ENCODE assay signal across 10 cellular contexts in genomic region chr5:96781031-96781733, GRCh38. TPM values are rescaled to one million over a fixed set of nuclear protein-coding genes. Genes with fewer than 3 reads are reported as not detected.
DNase-seq lines count a peak whose midpoint lies in the region; ATAC-seq and TF ChIP-seq lines count a peak whose summit lies in the region.
"Had no signal": no experiment of that assay in that cellular context is flagged by ENCODE, and none has a peak within 500 bp of the region (broad histone marks: within the 10 kb centered on the region; RNA-seq: fewer than 3 reads in every experiment).

No MANE protein-coding gene starts in this region.

- no peak overlapping the region for H3K4me3 Mint-ChIP-seq in CD4-positive, alpha-beta T cell
- no peak overlapping the region for H3K4me3 Mint-ChIP-seq in endodermal cell
- H3K4me3 Mint-ChIP-seq: IgD-negative memory B cell had no signal

- peaks cover 98% of the 10 kb centered on the region for H3K36me3 Mint-ChIP-seq in CD4-positive, alpha-beta T cell (ENCODE audit: low read depth)
- peaks cover 33% of the 10 kb centered on the region for H3K36me3 Mint-ChIP-seq in endodermal cell (ENCODE audit: low read depth)

- H2AFZ ChIP-seq in mammary epithelial cell (ENCODE audit: low read depth, low read length): no peak overlapping the region

- H3K79me2 ChIP-seq in mammary epithelial cell (ENCODE audit: insufficient read depth, low read length): no peaks in the 10 kb centered on the region

- H3K9me3 Mint-ChIP-seq in CD4-positive, alpha-beta T cell: no peaks in the 10 kb centered on the region
- H3K9me3 Mint-ChIP-seq in endodermal cell: no peaks in the 10 kb centered on the region
- H3K9me3 Mint-ChIP-seq: IgD-negative memory B cell had no signal

- no peaks in the 10 kb centered on the region for H3K4me1 Mint-ChIP-seq in CD4-positive, alpha-beta T cell (ENCODE audit: low read depth)
- no peaks in the 10 kb centered on the region for H3K4me1 Mint-ChIP-seq in endodermal cell

- H3K9ac ChIP-seq in mammary epithelial cell (ENCODE audit: insufficient read depth, low read length): no peak overlapping the region
- no peak overlapping the region for H3K9ac ChIP-seq in endodermal cell (ENCODE audit: extremely low read depth, low read length, poor library complexity, severe bottlenecking)

- no peaks in the 10 kb centered on the region for H3K27me3 ChIP-seq in CD4-positive, alpha-beta T cell (ENCODE audit: control insufficient read depth, insufficient read depth, low read length)
- H3K27me3 ChIP-seq in mammary epithelial cell (ENCODE audit: insufficient read depth, low read length): no peaks in the 10 kb centered on the region
- H3K27me3 ChIP-seq in muscle layer of duodenum (ENCODE audit: low read depth, low read length): no peaks in the 10 kb centered on the region
- H3K27me3 ChIP-seq in endodermal cell (ENCODE audit: control insufficient read depth, insufficient read depth, low read length, poor library complexity, severe bottlenecking): no peaks in the 10 kb centered on the region

- 44% methylated on average over 1 of the region's 1 CpG for WGBS in mammary epithelial cell (ENCODE audit: low coverage, missing lambda C conversion rate)
- 91% methylated on average over 1 of the region's 1 CpG; no CpG with 5 or more reads in 1 of the 2 experiments for WGBS in endodermal cell (ENCODE audit: insufficient coverage in 1 of 2, insufficient read length in 1 of 2), 2 experiments

- DNase-seq in CD4-positive, alpha-beta T cell: no peak
- DNase-seq in M059J (ENCODE audit: low read depth) (peak; percentile 89), mammary epithelial cell (peak; percentile 74), coronary artery (ENCODE audit: low spot score) (no peak), endodermal cell (no peak)
- DNase-seq: DMS79 treated with DMSO at 0.1 percent for 48 hours had no signal

- POLR2A ChIA-PET in CD4-positive, alpha-beta T cell (lab: Charles Lee): interaction anchor here (0.6 to 1.1 kb wide), 3 partner anchors 11 to 194 kb away, joined by 3 read pairs; no protein-coding TSS in a partner anchor

- peak overlapping the region; percentile 15 for H3K4me2 ChIP-seq in mammary epithelial cell (ENCODE audit: insufficient read depth, low read depth, low read length)

- dilution Hi-C loops in mammary epithelial cell (cut with HindIII; ENCODE audit: low sequenced_read_pairs): no loop called here

- ATAC-seq in CD4-positive, alpha-beta T cell (ENCODE audit: poor library complexity): no peak
- ATAC-seq in GM19463 (IDR thresholded peaks at IDR 0.05; ENCODE audit: unreplicated experiment) (no peak), GM21576 (IDR thresholded peaks at IDR 0.05; ENCODE audit: unreplicated experiment) (no peak)

- H3K27ac ChIP-seq in CD4-positive, alpha-beta T cell (ENCODE audit: low read depth, low read length): no peak overlapping the region
- H3K27ac ChIP-seq in mammary epithelial cell (ENCODE audit: insufficient read depth, low read depth, low read length) (peak overlapping the region; percentile 59), muscle layer of duodenum (ENCODE audit: low read length) (peak overlapping the region; percentile 34), coronary artery (peak overlapping the region in 1 of 2 donors; percentile 68), endodermal cell (ENCODE audit: low read depth, low read length) (no peak overlapping the region)

- H3K36me3 ChIP-seq in mammary epithelial cell (ENCODE audit: insufficient read depth, low read length): peaks cover 17% of the 10 kb centered on the region
- H3K36me3 ChIP-seq in muscle layer of duodenum (ENCODE audit: control insufficient read depth in 1 of 2, insufficient read depth in 2 of 2, low read length in 2 of 2): peaks cover 47 to 62% of the 10 kb centered on the region in 2 donors
- H3K36me3 ChIP-seq in endodermal cell (ENCODE audit: control insufficient read depth, insufficient read depth, low read length): peaks cover 32% of the 10 kb centered on the region

- H3K4me3 ChIP-seq in mammary epithelial cell (replicated peaks in 1 of 3; ENCODE audit: insufficient read depth in 1 of 3, low read depth in 2 of 3, low read length in 3 of 3) (no peak overlapping the region), muscle layer of duodenum (ENCODE audit: low read depth in 1 of 2, low read length in 2 of 2) (no peak overlapping the region), coronary artery (no peak overlapping the region), endodermal cell (ENCODE audit: low read length) (no peak overlapping the region)

- in situ Hi-C loops in mammary epithelial cell (cut with MboI; ENCODE audit: low sequenced_read_pairs in 2 of 2): no loop called here

- no TSS peak for BruUV-seq in mammary epithelial cell (replicated peaks; lab: Mats Ljungman, UMichigan)

- no peaks in the 10 kb centered on the region for H3K9me3 ChIP-seq in CD4-positive, alpha-beta T cell (ENCODE audit: control insufficient read depth, low read length)
- H3K9me3 ChIP-seq in mammary epithelial cell (replicated peaks; ENCODE audit: insufficient read depth, low read length): no peaks in the 10 kb centered on the region
- no peaks in the 10 kb centered on the region for H3K9me3 ChIP-seq in muscle layer of duodenum (ENCODE audit: control insufficient read depth in 1 of 2, low read length in 2 of 2)
- no peaks in the 10 kb centered on the region for H3K9me3 ChIP-seq in endodermal cell (ENCODE audit: control insufficient read depth, low read length)

- H3K4me1 ChIP-seq in mammary epithelial cell (ENCODE audit: insufficient read depth, low read length) (peaks cover 21% of the 10 kb centered on the region), muscle layer of duodenum (ENCODE audit: control insufficient read depth in 1 of 2, insufficient read depth in 2 of 2, low read length in 2 of 2) (peaks cover 5 to 18% of the 10 kb centered on the region in 2 donors), endodermal cell (ENCODE audit: control insufficient read depth, insufficient read depth, low read length) (no peaks in the 10 kb centered on the region)

- no peaks in the 10 kb centered on the region for H4K20me1 ChIP-seq in mammary epithelial cell (ENCODE audit: insufficient read depth, low read length)

- CTCF ChIA-PET in CD4-positive, alpha-beta T cell (lab: Charles Lee): interaction anchor here (0.6 kb wide), 1 partner anchor 18 kb away, joined by 3 read pairs; no protein-coding TSS in a partner anchor
- CTCF ChIA-PET in mammary epithelial cell (lab: Charles Lee; ENCODE audit: low non-redundant PET): interaction anchor here (0.6 to 0.7 kb wide), 2 partner anchors 362 to 436 kb away, joined by 3 to 6 read pairs; no protein-coding TSS in a partner anchor

- TF ChIP-seq CTCF in CD4-positive, alpha-beta T cell (IDR thresholded peaks at IDR 0.05): no peak
- TF ChIP-seq CTCF in mammary epithelial cell (conservative IDR thresholded peaks at IDR 0.05 in 1 of 2, IDR thresholded peaks at IDR 0.05 in 1 of 2; ENCODE audit: extremely low read depth in 1 of 2, insufficient read depth in 1 of 2, low read depth in 1 of 2, low read length in 2 of 2) (no peak), coronary artery (IDR thresholded peaks at IDR 0.05) (no peak), endodermal cell (conservative IDR thresholded peaks at IDR 0.05) (no peak)

- H3K27me3 Mint-ChIP-seq in CD4-positive, alpha-beta T cell: no peaks in the 10 kb centered on the region
- no peaks in the 10 kb centered on the region for H3K27me3 Mint-ChIP-seq in endodermal cell (ENCODE audit: insufficient read depth)
- H3K27me3 Mint-ChIP-seq: IgD-negative memory B cell had no signal

- intact Hi-C loops in CD4-positive, alpha-beta T cell (cut with DNase I, micrococcal nuclease): no loop called here
- intact Hi-C loops in mammary epithelial cell (cut with micrococcal nuclease): loop anchor here (2.0 kb wide), 1 partner anchor 42 kb away; no protein-coding TSS in a partner anchor

- H3K27ac Mint-ChIP-seq in CD4-positive, alpha-beta T cell: peak overlapping the region; percentile 66
- H3K27ac Mint-ChIP-seq in endodermal cell: no peak overlapping the region

RNA-seq across cellular contexts. Expression of gene ERAP1, which starts 26.6 kb away (rescaled TPM):
- 10 to 100 TPM; 45.0 to 47.4 TPM for total RNA-seq in CD4-positive, alpha-beta T cell
- 25.6 and 31.6 TPM in 2 replicates for total RNA-seq in M059J (2014; rRNA removed; shearing (Covaris generic))
- 10 to 100 TPM; 15.0 to 22.9 TPM for total RNA-seq in mammary epithelial cell
- polyA plus RNA-seq in mammary epithelial cell: 19.2 TPM
- 13.5 TPM for polyA minus RNA-seq in mammary epithelial cell
- total RNA-seq in endodermal cell: 10 to 100 TPM; 11.7 to 22.6 TPM
- polyA plus RNA-seq in endodermal cell (2013, experiment 1 of 2): 12.4 TPM
- 14.7 TPM for polyA plus RNA-seq in endodermal cell (2013, experiment 2 of 2)

Comparison
In these comparisons a context has a peak if more than half of its experiments do, and no peak if none do; other contexts are left out.
1. DNase-seq: peak in M059J (single experiment) and mammary epithelial cell (single experiment); none in CD4-positive, alpha-beta T cell (0 of 10), coronary artery (single experiment) and endodermal cell (single experiment).
2. H3K27ac ChIP-seq: peak in mammary epithelial cell (single experiment) and muscle layer of duodenum (single experiment); none in CD4-positive, alpha-beta T cell (single experiment) and endodermal cell (single experiment).